ENCODE assay signal across 1 cellular context in the genomic region with DNA sequence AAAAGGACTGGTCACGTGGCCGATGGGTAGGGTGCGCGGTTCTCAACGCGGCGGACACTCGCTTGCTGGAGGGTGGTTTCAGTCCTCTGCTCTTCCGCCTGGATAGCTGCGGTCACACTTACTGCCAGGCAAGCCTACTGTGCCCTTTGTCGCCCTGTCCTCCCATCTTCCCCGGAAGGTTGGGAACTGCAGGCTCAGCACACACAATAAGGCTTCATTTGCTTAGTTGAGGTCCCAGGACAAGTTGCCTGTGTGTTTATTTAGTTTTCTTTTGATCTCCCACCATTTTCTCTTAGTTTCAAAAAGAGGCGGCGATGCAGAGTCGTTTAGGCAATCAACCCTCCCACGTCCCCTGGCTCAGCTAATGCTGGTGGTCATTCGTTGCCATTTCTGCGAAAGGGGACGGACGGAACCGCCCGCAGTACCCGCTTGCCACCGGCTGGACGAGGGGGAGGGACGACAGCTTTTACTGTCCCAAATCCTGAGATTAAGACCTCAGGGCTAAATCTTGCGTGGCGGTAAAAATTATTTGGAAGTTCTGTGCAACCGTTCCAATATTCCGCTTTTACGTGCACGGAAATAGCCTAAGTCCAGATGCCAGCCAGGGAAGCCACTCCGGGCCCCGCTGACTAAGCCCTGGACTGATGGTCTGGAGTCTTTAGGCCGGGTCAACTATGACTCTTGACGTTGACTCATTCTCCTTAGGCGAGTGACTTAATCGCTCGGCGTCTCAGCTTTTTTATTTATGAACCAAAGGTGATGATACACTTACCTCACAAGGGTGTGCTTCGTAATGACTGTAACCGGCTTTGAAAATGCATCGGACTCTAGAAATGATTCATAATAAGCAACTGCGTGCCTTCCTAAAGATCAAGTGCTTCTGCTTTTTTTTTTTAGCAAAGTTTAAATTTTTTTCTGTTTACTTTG.
A peak's percentile ranks its signal among the peaks of the same experiment; 100 is the strongest.
TF ChIP-seq lines count a peak whose summit lies in the region.

No MANE protein-coding gene starts in this region.

TF ChIP-seq in GM12878, 131 proteins besides CTCF, POLR2A, EP300 and RAD21 (continued from another document and continues in another):
- TF ChIP-seq, protein P1, sequence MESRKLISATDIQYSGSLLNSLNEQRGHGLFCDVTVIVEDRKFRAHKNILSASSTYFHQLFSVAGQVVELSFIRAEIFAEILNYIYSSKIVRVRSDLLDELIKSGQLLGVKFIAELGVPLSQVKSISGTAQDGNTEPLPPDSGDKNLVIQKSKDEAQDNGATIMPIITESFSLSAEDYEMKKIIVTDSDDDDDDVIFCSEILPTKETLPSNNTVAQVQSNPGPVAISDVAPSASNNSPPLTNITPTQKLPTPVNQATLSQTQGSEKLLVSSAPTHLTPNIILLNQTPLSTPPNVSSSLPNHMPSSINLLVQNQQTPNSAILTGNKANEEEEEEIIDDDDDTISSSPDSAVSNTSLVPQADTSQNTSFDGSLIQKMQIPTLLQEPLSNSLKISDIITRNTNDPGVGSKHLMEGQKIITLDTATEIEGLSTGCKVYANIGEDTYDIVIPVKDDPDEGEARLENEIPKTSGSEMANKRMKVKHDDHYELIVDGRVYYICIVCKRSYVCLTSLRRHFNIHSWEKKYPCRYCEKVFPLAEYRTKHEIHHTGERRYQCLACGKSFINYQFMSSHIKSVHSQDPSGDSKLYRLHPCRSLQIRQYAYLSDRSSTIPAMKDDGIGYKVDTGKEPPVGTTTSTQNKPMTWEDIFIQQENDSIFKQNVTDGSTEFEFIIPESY (IDR thresholded peaks at IDR 0.05) = no peak
- no peak for TF ChIP-seq SIX5 (IDR thresholded peaks at IDR 0.05; ENCODE audit: low read depth, low read length, severe bottlenecking)
- TF ChIP-seq, protein P2, sequence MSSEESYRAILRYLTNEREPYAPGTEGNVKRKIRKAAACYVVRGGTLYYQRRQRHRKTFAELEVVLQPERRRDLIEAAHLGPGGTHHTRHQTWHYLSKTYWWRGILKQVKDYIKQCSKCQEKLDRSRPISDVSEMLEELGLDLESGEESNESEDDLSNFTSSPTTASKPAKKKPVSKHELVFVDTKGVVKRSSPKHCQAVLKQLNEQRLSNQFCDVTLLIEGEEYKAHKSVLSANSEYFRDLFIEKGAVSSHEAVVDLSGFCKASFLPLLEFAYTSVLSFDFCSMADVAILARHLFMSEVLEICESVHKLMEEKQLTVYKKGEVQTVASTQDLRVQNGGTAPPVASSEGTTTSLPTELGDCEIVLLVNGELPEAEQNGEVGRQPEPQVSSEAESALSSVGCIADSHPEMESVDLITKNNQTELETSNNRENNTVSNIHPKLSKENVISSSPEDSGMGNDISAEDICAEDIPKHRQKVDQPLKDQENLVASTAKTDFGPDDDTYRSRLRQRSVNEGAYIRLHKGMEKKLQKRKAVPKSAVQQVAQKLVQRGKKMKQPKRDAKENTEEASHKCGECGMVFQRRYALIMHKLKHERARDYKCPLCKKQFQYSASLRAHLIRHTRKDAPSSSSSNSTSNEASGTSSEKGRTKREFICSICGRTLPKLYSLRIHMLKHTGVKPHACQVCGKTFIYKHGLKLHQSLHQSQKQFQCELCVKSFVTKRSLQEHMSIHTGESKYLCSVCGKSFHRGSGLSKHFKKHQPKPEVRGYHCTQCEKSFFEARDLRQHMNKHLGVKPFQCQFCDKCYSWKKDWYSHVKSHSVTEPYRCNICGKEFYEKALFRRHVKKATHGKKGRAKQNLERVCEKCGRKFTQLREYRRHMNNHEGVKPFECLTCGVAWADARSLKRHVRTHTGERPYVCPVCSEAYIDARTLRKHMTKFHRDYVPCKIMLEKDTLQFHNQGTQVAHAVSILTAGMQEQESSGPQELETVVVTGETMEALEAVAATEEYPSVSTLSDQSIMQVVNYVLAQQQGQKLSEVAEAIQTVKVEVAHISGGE (CRISPR knock-in tag; IDR thresholded peaks at IDR 0.05) = no peak
- TF ChIP-seq, protein P3, sequence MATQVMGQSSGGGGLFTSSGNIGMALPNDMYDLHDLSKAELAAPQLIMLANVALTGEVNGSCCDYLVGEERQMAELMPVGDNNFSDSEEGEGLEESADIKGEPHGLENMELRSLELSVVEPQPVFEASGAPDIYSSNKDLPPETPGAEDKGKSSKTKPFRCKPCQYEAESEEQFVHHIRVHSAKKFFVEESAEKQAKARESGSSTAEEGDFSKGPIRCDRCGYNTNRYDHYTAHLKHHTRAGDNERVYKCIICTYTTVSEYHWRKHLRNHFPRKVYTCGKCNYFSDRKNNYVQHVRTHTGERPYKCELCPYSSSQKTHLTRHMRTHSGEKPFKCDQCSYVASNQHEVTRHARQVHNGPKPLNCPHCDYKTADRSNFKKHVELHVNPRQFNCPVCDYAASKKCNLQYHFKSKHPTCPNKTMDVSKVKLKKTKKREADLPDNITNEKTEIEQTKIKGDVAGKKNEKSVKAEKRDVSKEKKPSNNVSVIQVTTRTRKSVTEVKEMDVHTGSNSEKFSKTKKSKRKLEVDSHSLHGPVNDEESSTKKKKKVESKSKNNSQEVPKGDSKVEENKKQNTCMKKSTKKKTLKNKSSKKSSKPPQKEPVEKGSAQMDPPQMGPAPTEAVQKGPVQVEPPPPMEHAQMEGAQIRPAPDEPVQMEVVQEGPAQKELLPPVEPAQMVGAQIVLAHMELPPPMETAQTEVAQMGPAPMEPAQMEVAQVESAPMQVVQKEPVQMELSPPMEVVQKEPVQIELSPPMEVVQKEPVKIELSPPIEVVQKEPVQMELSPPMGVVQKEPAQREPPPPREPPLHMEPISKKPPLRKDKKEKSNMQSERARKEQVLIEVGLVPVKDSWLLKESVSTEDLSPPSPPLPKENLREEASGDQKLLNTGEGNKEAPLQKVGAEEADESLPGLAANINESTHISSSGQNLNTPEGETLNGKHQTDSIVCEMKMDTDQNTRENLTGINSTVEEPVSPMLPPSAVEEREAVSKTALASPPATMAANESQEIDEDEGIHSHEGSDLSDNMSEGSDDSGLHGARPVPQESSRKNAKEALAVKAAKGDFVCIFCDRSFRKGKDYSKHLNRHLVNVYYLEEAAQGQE (IDR thresholded peaks at IDR 0.05; ENCODE audit: low read depth, low read length) = no peak
- peak; percentile 55 for TF ChIP-seq NR2F1 (conservative IDR thresholded peaks at IDR 0.05)
- TF ChIP-seq, protein P4, sequence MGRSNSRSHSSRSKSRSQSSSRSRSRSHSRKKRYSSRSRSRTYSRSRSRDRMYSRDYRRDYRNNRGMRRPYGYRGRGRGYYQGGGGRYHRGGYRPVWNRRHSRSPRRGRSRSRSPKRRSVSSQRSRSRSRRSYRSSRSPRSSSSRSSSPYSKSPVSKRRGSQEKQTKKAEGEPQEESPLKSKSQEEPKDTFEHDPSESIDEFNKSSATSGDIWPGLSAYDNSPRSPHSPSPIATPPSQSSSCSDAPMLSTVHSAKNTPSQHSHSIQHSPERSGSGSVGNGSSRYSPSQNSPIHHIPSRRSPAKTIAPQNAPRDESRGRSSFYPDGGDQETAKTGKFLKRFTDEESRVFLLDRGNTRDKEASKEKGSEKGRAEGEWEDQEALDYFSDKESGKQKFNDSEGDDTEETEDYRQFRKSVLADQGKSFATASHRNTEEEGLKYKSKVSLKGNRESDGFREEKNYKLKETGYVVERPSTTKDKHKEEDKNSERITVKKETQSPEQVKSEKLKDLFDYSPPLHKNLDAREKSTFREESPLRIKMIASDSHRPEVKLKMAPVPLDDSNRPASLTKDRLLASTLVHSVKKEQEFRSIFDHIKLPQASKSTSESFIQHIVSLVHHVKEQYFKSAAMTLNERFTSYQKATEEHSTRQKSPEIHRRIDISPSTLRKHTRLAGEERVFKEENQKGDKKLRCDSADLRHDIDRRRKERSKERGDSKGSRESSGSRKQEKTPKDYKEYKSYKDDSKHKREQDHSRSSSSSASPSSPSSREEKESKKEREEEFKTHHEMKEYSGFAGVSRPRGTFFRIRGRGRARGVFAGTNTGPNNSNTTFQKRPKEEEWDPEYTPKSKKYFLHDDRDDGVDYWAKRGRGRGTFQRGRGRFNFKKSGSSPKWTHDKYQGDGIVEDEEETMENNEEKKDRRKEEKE (IDR thresholded peaks at IDR 0.05) = no peak
- TF ChIP-seq SPI1 (IDR thresholded peaks at IDR 0.05; ENCODE audit: borderline replicate concordance, insufficient read depth, low read depth, low read length) = peak; percentile 37; the same call in 1 of the 2 replicates
- TF ChIP-seq, protein P5, sequence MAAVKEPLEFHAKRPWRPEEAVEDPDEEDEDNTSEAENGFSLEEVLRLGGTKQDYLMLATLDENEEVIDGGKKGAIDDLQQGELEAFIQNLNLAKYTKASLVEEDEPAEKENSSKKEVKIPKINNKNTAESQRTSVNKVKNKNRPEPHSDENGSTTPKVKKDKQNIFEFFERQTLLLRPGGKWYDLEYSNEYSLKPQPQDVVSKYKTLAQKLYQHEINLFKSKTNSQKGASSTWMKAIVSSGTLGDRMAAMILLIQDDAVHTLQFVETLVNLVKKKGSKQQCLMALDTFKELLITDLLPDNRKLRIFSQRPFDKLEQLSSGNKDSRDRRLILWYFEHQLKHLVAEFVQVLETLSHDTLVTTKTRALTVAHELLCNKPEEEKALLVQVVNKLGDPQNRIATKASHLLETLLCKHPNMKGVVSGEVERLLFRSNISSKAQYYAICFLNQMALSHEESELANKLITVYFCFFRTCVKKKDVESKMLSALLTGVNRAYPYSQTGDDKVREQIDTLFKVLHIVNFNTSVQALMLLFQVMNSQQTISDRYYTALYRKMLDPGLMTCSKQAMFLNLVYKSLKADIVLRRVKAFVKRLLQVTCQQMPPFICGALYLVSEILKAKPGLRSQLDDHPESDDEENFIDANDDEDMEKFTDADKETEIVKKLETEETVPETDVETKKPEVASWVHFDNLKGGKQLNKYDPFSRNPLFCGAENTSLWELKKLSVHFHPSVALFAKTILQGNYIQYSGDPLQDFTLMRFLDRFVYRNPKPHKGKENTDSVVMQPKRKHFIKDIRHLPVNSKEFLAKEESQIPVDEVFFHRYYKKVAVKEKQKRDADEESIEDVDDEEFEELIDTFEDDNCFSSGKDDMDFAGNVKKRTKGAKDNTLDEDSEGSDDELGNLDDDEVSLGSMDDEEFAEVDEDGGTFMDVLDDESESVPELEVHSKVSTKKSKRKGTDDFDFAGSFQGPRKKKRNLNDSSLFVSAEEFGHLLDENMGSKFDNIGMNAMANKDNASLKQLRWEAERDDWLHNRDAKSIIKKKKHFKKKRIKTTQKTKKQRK (IDR thresholded peaks at IDR 0.05; ENCODE audit: low read depth, low read length) = no peak
- TF ChIP-seq MXI1 (IDR thresholded peaks at IDR 0.05; ENCODE audit: low read depth, low read length) = 0 out of 2 replicates have a peak, but pooled peaks have one; percentile 33
- TF ChIP-seq JUND (IDR thresholded peaks at IDR 0.05; ENCODE audit: low read depth, low read length) = peak; percentile 87
- TF ChIP-seq SMAD1 (IDR thresholded peaks at IDR 0.05; ENCODE audit: low read depth, partially characterized antibody) = no peak
- peak; percentile 99 for TF ChIP-seq CREB1 (IDR thresholded peaks at IDR 0.05; ENCODE audit: low read depth)
- peak; percentile 76 for TF ChIP-seq RUNX3 (IDR thresholded peaks at IDR 0.05; ENCODE audit: low read length)
- TF ChIP-seq, protein P6, sequence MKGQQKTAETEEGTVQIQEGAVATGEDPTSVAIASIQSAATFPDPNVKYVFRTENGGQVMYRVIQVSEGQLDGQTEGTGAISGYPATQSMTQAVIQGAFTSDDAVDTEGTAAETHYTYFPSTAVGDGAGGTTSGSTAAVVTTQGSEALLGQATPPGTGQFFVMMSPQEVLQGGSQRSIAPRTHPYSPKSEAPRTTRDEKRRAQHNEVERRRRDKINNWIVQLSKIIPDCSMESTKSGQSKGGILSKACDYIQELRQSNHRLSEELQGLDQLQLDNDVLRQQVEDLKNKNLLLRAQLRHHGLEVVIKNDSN (IDR thresholded peaks at IDR 0.05; ENCODE audit: borderline replicate concordance, extremely low read length, insufficient read depth, low read depth, low read length) = no peak
- no peak for TF ChIP-seq ZNF274 (IDR thresholded peaks at IDR 0.05; ENCODE audit: insufficient read depth, insufficient read length)
- TF ChIP-seq SREBF2 (IDR thresholded peaks at IDR 0.05; ENCODE audit: low read length) = no peak
- no peak for TF ChIP-seq YBX1 (IDR thresholded peaks at IDR 0.05)
- TF ChIP-seq PML (IDR thresholded peaks at IDR 0.05; ENCODE audit: low read length) = peak; percentile 80
- peak; percentile 99 for TF ChIP-seq JUNB (IDR thresholded peaks at IDR 0.05)
- TF ChIP-seq SMC3 (IDR thresholded peaks at IDR 0.05; ENCODE audit: borderline replicate concordance, low read length) = no peak
- TF ChIP-seq FOXM1 (IDR thresholded peaks at IDR 0.05; ENCODE audit: low read depth, low read length) = peak; percentile 90
- no peak for TF ChIP-seq FOXK2 (IDR thresholded peaks at IDR 0.05)
- TF ChIP-seq EZH2 (IDR thresholded peaks at IDR 0.05; ENCODE audit: borderline replicate concordance, control insufficient read depth, low read depth, low read length) = no peak
- no peak for TF ChIP-seq KAT2A (conservative IDR thresholded peaks at IDR 0.05; ENCODE audit: control insufficient read depth, low read depth, low read length)
- TF ChIP-seq NR2C1 (IDR thresholded peaks at IDR 0.05) = no peak
- TF ChIP-seq RAD51 (IDR thresholded peaks at IDR 0.05) = no peak
- TF ChIP-seq ETV6 (conservative IDR thresholded peaks at IDR 0.05 in 1 of 2, IDR thresholded peaks at IDR 0.05 in 1 of 2; ENCODE audit: borderline replicate concordance in 1 of 2, low read depth in 1 of 2) = peak in 1 of 2 experiments; percentile 80; a peak in 2 of 4 replicates
- TF ChIP-seq, protein P7, sequence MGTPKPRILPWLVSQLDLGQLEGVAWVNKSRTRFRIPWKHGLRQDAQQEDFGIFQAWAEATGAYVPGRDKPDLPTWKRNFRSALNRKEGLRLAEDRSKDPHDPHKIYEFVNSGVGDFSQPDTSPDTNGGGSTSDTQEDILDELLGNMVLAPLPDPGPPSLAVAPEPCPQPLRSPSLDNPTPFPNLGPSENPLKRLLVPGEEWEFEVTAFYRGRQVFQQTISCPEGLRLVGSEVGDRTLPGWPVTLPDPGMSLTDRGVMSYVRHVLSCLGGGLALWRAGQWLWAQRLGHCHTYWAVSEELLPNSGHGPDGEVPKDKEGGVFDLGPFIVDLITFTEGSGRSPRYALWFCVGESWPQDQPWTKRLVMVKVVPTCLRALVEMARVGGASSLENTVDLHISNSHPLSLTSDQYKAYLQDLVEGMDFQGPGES (IDR thresholded peaks at IDR 0.05) = no peak
- TF ChIP-seq GABPA (IDR thresholded peaks at IDR 0.05; ENCODE audit: low read depth) = peak; percentile 72
- TF ChIP-seq TCF12 (IDR thresholded peaks at IDR 0.05; ENCODE audit: low read depth, low read length) = 0 out of 2 replicates have a peak, but pooled peaks have one; percentile 12
- TF ChIP-seq HDAC6 (IDR thresholded peaks at IDR 0.05; ENCODE audit: unreplicated experiment) = no peak
- TF ChIP-seq, protein P8, sequence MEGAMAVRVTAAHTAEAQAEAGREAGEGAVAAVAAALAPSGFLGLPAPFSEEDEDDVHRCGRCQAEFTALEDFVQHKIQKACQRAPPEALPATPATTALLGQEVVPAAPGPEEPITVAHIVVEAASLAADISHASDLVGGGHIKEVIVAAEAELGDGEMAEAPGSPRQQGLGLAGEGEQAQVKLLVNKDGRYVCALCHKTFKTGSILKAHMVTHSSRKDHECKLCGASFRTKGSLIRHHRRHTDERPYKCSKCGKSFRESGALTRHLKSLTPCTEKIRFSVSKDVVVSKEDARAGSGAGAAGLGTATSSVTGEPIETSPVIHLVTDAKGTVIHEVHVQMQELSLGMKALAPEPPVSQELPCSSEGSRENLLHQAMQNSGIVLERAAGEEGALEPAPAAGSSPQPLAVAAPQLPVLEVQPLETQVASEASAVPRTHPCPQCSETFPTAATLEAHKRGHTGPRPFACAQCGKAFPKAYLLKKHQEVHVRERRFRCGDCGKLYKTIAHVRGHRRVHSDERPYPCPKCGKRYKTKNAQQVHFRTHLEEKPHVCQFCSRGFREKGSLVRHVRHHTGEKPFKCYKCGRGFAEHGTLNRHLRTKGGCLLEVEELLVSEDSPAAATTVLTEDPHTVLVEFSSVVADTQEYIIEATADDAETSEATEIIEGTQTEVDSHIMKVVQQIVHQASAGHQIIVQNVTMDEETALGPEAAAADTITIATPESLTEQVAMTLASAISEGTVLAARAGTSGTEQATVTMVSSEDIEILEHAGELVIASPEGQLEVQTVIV (IDR thresholded peaks at IDR 0.05; ENCODE audit: borderline replicate concordance, partially characterized antibody) = no peak
- TF ChIP-seq ASH2L (IDR thresholded peaks at IDR 0.05; ENCODE audit: borderline replicate concordance, low read depth) = no peak
- TF ChIP-seq NFYA (IDR thresholded peaks at IDR 0.05; ENCODE audit: borderline replicate concordance, low read depth, low read length) = no peak
